In the genomic region with DNA sequence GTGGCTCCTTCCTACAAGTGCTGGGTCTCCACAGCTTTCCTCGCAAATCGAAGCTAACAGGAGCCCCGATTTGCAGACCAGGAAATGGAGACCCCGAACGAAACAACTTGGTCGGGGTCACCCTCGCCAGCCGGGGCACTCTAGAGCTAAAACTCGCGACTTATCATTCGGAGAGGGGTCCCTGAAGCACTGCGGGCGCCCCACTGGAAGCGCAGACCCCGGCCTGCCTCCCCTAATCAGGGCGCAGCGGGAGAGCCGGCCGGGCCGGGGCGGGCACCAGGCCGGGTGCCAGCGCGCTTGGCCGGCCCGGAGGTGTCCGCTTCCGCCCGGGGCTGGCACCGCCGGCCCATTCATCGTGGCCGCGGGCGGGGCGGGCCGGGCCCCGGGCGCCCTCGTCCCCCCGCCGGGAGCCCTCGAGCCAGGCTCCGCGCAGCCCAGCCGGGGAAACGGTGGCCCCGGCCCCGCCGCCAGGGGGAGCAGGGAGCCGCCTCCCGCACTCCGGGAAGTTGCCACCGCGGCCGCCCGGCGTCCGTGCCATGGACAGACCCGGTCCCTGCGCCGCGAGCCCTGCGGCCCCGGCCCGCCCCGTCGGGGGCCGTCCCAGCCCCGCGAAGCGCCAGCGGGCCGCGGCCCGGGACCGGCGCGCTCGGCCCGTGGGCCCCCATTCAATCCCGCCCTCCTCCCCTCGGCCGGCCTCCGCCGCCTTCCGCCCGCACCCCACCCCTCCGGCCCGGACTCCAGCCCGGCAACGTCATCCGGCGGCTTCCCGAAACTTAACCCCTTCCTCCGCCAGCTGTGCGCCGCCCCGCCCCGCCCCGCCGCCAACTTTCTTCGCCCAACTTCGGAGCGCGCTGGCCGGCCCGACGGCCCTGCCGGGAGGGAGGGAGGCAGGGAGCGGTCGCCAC, we compare ENCODE assay signal across 1 cellular context.
TF ChIP-seq lines count a peak whose summit lies in the region.

No MANE protein-coding gene starts in this region.

TF ChIP-seq in HepG2, 621 proteins besides CTCF, POLR2A, EP300 and RAD21 (continued from another document and continues in another):
- TF ChIP-seq ARID3A (IDR thresholded peaks at IDR 0.05; ENCODE audit: low read depth, low read length) (no peak), MBD4 (IDR thresholded peaks at IDR 0.05; ENCODE audit: borderline replicate concordance, low read length) (no peak), IRF1 (CRISPR knock-in tag; IDR thresholded peaks at IDR 0.05; ENCODE audit: low read depth) (no peak), MYNN (CRISPR knock-in tag; IDR thresholded peaks at IDR 0.05; ENCODE audit: low read depth) (0 out of 2 replicates have a peak, but pooled peaks have one; percentile 50), ZNF234 (CRISPR knock-in tag; conservative IDR thresholded peaks at IDR 0.05) (no peak), REPIN1 (CRISPR knock-in tag; IDR thresholded peaks at IDR 0.05; ENCODE audit: borderline replicate concordance, low read depth) (0 out of 2 replicates have a peak, but pooled peaks have one; percentile 20), NFIC (IDR thresholded peaks at IDR 0.05; ENCODE audit: low read length) (no peak), MXI1 (IDR thresholded peaks at IDR 0.05; ENCODE audit: borderline replicate concordance, low read depth, low read length) (peak; percentile 75; the same call in 1 of the 3 replicates), NRL (CRISPR knock-in tag; IDR thresholded peaks at IDR 0.05; ENCODE audit: borderline replicate concordance) (no peak), KDM2A (CRISPR knock-in tag; IDR thresholded peaks at IDR 0.05; ENCODE audit: borderline replicate concordance, low read depth) (peak; percentile 85), CENPT (CRISPR knock-in tag; IDR thresholded peaks at IDR 0.05; ENCODE audit: low read depth) (0 out of 2 replicates have a peak, but pooled peaks have one; percentile 13), TEF (CRISPR knock-in tag; IDR thresholded peaks at IDR 0.05) (peak; percentile 54; the same call in 1 of the 2 replicates), ZNF207 (IDR thresholded peaks at IDR 0.05; ENCODE audit: borderline replicate concordance) (no peak), PITX1 (CRISPR knock-in tag; IDR thresholded peaks at IDR 0.05) (no peak), GFI1 (CRISPR knock-in tag; IDR thresholded peaks at IDR 0.05; ENCODE audit: borderline replicate concordance) (no peak), MED13 (CRISPR knock-in tag; IDR thresholded peaks at IDR 0.05) (0 out of 2 replicates have a peak, but pooled peaks have one; percentile 61), RARG (CRISPR knock-in tag; IDR thresholded peaks at IDR 0.05; ENCODE audit: low read depth) (no peak), RBFOX2 (IDR thresholded peaks at IDR 0.05; ENCODE audit: low read depth, low read length) (peak; percentile 81), BRD4 (CRISPR knock-in tag; IDR thresholded peaks at IDR 0.05) (peak; percentile 53; the same call in 1 of the 2 replicates), ZNF430 (CRISPR knock-in tag; IDR thresholded peaks at IDR 0.05) (peak; percentile 83), ZNF138 (CRISPR knock-in tag; IDR thresholded peaks at IDR 0.05; ENCODE audit: low read depth) (0 out of 2 replicates have a peak, but pooled peaks have one; percentile 1), ZNF746 (CRISPR knock-in tag; IDR thresholded peaks at IDR 0.05) (no peak), FOXP1 (IDR thresholded peaks at IDR 0.05) (no peak), FOXP1 (CRISPR knock-in tag; IDR thresholded peaks at IDR 0.05) (no peak), ZNF770 (CRISPR knock-in tag; IDR thresholded peaks at IDR 0.05) (peak; percentile 3; the same call in 1 of the 2 replicates), POLR2G (IDR thresholded peaks at IDR 0.05; ENCODE audit: low read depth, low read length) (peak; percentile 59; the same call in 1 of the 2 replicates), ZXDC (CRISPR knock-in tag; IDR thresholded peaks at IDR 0.05) (0 out of 2 replicates have a peak, but pooled peaks have one; percentile 7), ZNF740 (CRISPR knock-in tag; IDR thresholded peaks at IDR 0.05) (peak; percentile 62; the same call in 1 of the 2 replicates), RBM22 (optimal IDR thresholded peaks at IDR 0.05; ENCODE audit: low read length) (no peak)
- TF ChIP-seq, protein P1, sequence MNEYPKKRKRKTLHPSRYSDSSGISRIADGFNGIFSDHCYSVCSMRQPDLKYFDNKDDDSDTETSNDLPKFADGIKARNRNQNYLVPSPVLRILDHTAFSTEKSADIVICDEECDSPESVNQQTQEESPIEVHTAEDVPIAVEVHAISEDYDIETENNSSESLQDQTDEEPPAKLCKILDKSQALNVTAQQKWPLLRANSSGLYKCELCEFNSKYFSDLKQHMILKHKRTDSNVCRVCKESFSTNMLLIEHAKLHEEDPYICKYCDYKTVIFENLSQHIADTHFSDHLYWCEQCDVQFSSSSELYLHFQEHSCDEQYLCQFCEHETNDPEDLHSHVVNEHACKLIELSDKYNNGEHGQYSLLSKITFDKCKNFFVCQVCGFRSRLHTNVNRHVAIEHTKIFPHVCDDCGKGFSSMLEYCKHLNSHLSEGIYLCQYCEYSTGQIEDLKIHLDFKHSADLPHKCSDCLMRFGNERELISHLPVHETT (CRISPR knock-in tag; conservative IDR thresholded peaks at IDR 0.05) = 0 out of 2 replicates have a peak, but pooled peaks have one; percentile 18
- TF ChIP-seq, protein P2, sequence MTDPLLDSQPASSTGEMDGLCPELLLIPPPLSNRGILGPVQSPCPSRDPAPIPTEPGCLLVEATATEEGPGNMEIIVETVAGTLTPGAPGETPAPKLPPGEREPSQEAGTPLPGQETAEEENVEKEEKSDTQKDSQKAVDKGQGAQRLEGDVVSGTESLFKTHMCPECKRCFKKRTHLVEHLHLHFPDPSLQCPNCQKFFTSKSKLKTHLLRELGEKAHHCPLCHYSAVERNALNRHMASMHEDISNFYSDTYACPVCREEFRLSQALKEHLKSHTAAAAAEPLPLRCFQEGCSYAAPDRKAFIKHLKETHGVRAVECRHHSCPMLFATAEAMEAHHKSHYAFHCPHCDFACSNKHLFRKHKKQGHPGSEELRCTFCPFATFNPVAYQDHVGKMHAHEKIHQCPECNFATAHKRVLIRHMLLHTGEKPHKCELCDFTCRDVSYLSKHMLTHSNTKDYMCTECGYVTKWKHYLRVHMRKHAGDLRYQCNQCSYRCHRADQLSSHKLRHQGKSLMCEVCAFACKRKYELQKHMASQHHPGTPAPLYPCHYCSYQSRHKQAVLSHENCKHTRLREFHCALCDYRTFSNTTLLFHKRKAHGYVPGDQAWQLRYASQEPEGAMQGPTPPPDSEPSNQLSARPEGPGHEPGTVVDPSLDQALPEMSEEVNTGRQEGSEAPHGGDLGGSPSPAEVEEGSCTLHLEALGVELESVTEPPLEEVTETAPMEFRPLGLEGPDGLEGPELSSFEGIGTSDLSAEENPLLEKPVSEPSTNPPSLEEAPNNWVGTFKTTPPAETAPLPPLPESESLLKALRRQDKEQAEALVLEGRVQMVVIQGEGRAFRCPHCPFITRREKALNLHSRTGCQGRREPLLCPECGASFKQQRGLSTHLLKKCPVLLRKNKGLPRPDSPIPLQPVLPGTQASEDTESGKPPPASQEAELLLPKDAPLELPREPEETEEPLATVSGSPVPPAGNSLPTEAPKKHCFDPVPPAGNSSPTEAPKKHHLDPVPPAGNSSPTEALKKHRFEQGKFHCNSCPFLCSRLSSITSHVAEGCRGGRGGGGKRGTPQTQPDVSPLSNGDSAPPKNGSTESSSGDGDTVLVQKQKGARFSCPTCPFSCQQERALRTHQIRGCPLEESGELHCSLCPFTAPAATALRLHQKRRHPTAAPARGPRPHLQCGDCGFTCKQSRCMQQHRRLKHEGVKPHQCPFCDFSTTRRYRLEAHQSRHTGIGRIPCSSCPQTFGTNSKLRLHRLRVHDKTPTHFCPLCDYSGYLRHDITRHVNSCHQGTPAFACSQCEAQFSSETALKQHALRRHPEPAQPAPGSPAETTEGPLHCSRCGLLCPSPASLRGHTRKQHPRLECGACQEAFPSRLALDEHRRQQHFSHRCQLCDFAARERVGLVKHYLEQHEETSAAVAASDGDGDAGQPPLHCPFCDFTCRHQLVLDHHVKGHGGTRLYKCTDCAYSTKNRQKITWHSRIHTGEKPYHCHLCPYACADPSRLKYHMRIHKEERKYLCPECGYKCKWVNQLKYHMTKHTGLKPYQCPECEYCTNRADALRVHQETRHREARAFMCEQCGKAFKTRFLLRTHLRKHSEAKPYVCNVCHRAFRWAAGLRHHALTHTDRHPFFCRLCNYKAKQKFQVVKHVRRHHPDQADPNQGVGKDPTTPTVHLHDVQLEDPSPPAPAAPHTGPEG (CRISPR knock-in tag; IDR thresholded peaks at IDR 0.05) = no peak
- TF ChIP-seq, protein P3, sequence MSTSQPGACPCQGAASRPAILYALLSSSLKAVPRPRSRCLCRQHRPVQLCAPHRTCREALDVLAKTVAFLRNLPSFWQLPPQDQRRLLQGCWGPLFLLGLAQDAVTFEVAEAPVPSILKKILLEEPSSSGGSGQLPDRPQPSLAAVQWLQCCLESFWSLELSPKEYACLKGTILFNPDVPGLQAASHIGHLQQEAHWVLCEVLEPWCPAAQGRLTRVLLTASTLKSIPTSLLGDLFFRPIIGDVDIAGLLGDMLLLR (CRISPR knock-in tag; IDR thresholded peaks at IDR 0.05) = 0 out of 2 replicates have a peak, but pooled peaks have one; percentile 0
- TF ChIP-seq, protein P4, sequence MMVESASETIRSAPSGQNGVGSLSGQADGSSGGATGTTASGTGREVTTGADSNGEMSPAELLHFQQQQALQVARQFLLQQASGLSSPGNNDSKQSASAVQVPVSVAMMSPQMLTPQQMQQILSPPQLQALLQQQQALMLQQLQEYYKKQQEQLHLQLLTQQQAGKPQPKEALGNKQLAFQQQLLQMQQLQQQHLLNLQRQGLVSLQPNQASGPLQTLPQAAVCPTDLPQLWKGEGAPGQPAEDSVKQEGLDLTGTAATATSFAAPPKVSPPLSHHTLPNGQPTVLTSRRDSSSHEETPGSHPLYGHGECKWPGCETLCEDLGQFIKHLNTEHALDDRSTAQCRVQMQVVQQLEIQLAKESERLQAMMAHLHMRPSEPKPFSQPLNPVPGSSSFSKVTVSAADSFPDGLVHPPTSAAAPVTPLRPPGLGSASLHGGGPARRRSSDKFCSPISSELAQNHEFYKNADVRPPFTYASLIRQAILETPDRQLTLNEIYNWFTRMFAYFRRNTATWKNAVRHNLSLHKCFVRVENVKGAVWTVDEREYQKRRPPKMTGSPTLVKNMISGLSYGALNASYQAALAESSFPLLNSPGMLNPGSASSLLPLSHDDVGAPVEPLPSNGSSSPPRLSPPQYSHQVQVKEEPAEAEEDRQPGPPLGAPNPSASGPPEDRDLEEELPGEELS (CRISPR knock-in tag; IDR thresholded peaks at IDR 0.05) = no peak
